In genomic region chr11:98733378-98733777, GRCh38 we compare ENCODE assay signal across 7 cellular contexts.
A peak's percentile ranks its signal among the peaks of the same experiment; 100 is the strongest.
DNase-seq lines count a peak whose midpoint lies in the region; FAIRE-seq and TF ChIP-seq lines count a peak whose summit lies in the region.
"Not testable (repeated sequence)": the region's sequence is repeated elsewhere in the genome, so short reads cannot be mapped to it uniquely, and the experiment has no call there.

No MANE protein-coding gene starts in this region.

- H3K27ac Mint-ChIP-seq in nephron progenitor cell = peak overlapping the region; percentile 73

- TF ChIP-seq CTCF in keratinocyte (optimal IDR thresholded peaks at IDR 0.05 in 1 of 3, IDR thresholded peaks at IDR 0.05 in 1 of 3, conservative IDR thresholded peaks at IDR 0.05 in 1 of 3; ENCODE audit: extremely low read depth in 1 of 3, insufficient read depth in 2 of 3, low read length in 3 of 3); nephron progenitor cell (IDR thresholded peaks at IDR 0.05): not testable (repeated sequence)

- not testable (repeated sequence) for H3K9ac ChIP-seq in keratinocyte (ENCODE audit: control insufficient read depth, extremely low read depth, insufficient read depth, low read length)

- not testable (repeated sequence) for H3K79me2 ChIP-seq in keratinocyte (ENCODE audit: control insufficient read depth, insufficient read depth, low read length)

- H3K4me3 ChIP-seq in keratinocyte (ENCODE audit: control insufficient read depth in 2 of 3, extremely low read depth in 1 of 3, insufficient read depth in 2 of 3, low read depth in 1 of 3, low read length in 3 of 3) = not testable (repeated sequence)

- FAIRE-seq in keratinocyte (lab: Jason Lieb, UNC) = not testable (repeated sequence)

- not testable (repeated sequence) for H4K20me1 ChIP-seq in keratinocyte (ENCODE audit: control insufficient read depth, extremely low read depth, insufficient read depth, low read length)

- not testable (repeated sequence) for H3K9me1 ChIP-seq in keratinocyte (ENCODE audit: control insufficient read depth, extremely low read depth, insufficient read depth, low read length)

- dilution Hi-C loops in keratinocyte (cut with MboI; ENCODE audit: extremely low pct_ligation_motif_present, low sequenced_read_pairs) = not testable (repeated sequence)

- not testable (repeated sequence) for H3K27me3 Mint-ChIP-seq in nephron progenitor cell (ENCODE audit: low read depth, poor library complexity)

- not testable (repeated sequence) for H3K9me3 ChIP-seq in keratinocyte (ENCODE audit: control insufficient read depth, low read depth, low read length)

- not testable (repeated sequence) for H3K36me3 ChIP-seq in keratinocyte (ENCODE audit: control insufficient read depth in 2 of 2, extremely low read depth in 1 of 2, insufficient read depth in 2 of 2, low read length in 2 of 2)

- H3K4me2 ChIP-seq in keratinocyte (ENCODE audit: control insufficient read depth, extremely low read depth, insufficient read depth, low read depth, low read length) = peak overlapping the region; percentile 32

- not testable (repeated sequence) for H3K9me3 Mint-ChIP-seq in nephron progenitor cell

- H3K4me3 Mint-ChIP-seq in nephron progenitor cell = not testable (repeated sequence)

- peaks cover 16% of the 10 kb centered on the region for H3K4me1 Mint-ChIP-seq in nephron progenitor cell

- H3K27ac ChIP-seq in keratinocyte (ENCODE audit: control insufficient read depth, insufficient read depth, low read length) = not testable (repeated sequence)

- not testable (repeated sequence) for H3K27me3 ChIP-seq in keratinocyte (ENCODE audit: control insufficient read depth, extremely low read depth, insufficient read depth, low read length)

- H3K36me3 Mint-ChIP-seq in nephron progenitor cell (ENCODE audit: low read depth) = not testable (repeated sequence)

- H2AFZ ChIP-seq in keratinocyte (ENCODE audit: control insufficient read depth, low read length) = not testable (repeated sequence)

- peak; percentile 18 for DNase-seq in ELF-1 (ENCODE audit: low read depth, low spot score)
- peak; percentile 83 for DNase-seq in M059J (ENCODE audit: low read depth)
- peak; percentile 68 for DNase-seq in NCI-H524 treated with DMSO at 0.1 percent for 48 hours (lab: John Stamatoyannopoulos, UW)
- peak; percentile 68 for DNase-seq in SK-N-DZ (ENCODE audit: low spot score)
- DNase-seq in astrocyte of the hippocampus (ENCODE audit: low read depth, low spot score) = peak; percentile 40
- peak; percentile 5 for DNase-seq in keratinocyte (ENCODE audit: low read depth, low spot score)
- DNase-seq in nephron progenitor cell = not testable (repeated sequence)

- peaks cover 11% of the 10 kb centered on the region for H3K4me1 ChIP-seq in keratinocyte (ENCODE audit: control insufficient read depth, extremely low read depth, insufficient read depth, low read length)
